Comparison of ENCODE assay signal across 12 cellular contexts in genomic region chr3:46954178-46954577, GRCh38. TPM values are rescaled to one million over a fixed set of nuclear protein-coding genes. Genes with fewer than 3 reads are reported as not detected.
A peak's percentile ranks its signal among the peaks of the same experiment; 100 is the strongest.
DNase-seq lines count a peak whose midpoint lies in the region; ATAC-seq and TF ChIP-seq lines count a peak whose summit lies in the region.
"Had no signal": no experiment of that assay in that cellular context is flagged by ENCODE, and none has a peak within 500 bp of the region (broad histone marks: within the 10 kb centered on the region; RNA-seq: fewer than 3 reads in every experiment).

No MANE protein-coding gene starts in this region.

- H3K27ac Mint-ChIP-seq in activated naive CD8-positive, alpha-beta T cell treated with anti-CD3 and anti-CD28 coated beads, Interleukin-2, amount 10 ng/mL, durations not matched to agents 7 days and 5 days, result peak overlapping the region; percentile 67

- H3K4me1 ChIP-seq in DND-41 (ENCODE audit: insufficient read depth, low read length) (peaks cover 88% of the 10 kb centered on the region), neutrophil (ENCODE audit: control insufficient read depth in 1 of 2, insufficient read depth in 1 of 2, low read depth in 1 of 2, low read length in 1 of 2) (peaks cover 90 to 91% of the 10 kb centered on the region in 2 experiments), sigmoid colon (peaks cover 0 to 90% (median 72%) of the 10 kb centered on the region in 4 donors)

- peak overlapping the region in 1 of 2 experiments; percentile 29; a peak in 2 of 4 replicates for H3K4me3 ChIP-seq in DND-41 (ENCODE audit: low read depth in 1 of 2, low read length in 2 of 2)
- H3K4me3 ChIP-seq in HL-60 (replicated peaks; ENCODE audit: insufficient read depth, low read length), result no peak overlapping the region
- H3K4me3 ChIP-seq in neutrophil (ENCODE audit: low read depth in 1 of 2, low read length in 1 of 2), result peak overlapping the region; percentile 28 to 38
- H3K4me3 ChIP-seq in sigmoid colon, result no peak overlapping the region
- H3K4me3 ChIP-seq: SJSA1 had no signal

- H3K36me3 ChIP-seq in DND-41 (ENCODE audit: insufficient read depth, low read length) (peaks cover 12% of the 10 kb centered on the region), neutrophil (no peaks in the 10 kb centered on the region), sigmoid colon (no peaks in the 10 kb centered on the region)

- intact Hi-C loops in sigmoid colon (cut with DNase I), result no loop called here

- H4K20me1 ChIP-seq in DND-41 (ENCODE audit: insufficient read depth, low read length), result peaks cover 55% of the 10 kb centered on the region

- peak overlapping the region; percentile 77 for H3K4me3 Mint-ChIP-seq in activated naive CD8-positive, alpha-beta T cell treated with anti-CD3 and anti-CD28 coated beads, Interleukin-2, amount 10 ng/mL, durations not matched to agents 7 days and 5 days

- H3K27me3 ChIP-seq in DND-41 (ENCODE audit: insufficient read depth, low read length, poor library complexity) (no peaks in the 10 kb centered on the region), HL-60 (ENCODE audit: insufficient read depth, poor library complexity, severe bottlenecking) (no peaks in the 10 kb centered on the region), neutrophil (no peaks in the 10 kb centered on the region), sigmoid colon (no peaks in the 10 kb centered on the region)
- H3K27me3 ChIP-seq: SJSA1 had no signal

- no peak overlapping the region for H2AFZ ChIP-seq in DND-41 (ENCODE audit: low read depth, low read length)

- DNase-seq in DND-41 (peak; percentile 41), HL-60 (ENCODE audit: low read depth in 1 of 2, low spot score in 1 of 2) (no peak), sigmoid colon (no peak)
- no peak for DNase-seq in activated naive CD8-positive, alpha-beta T cell treated with anti-CD3 and anti-CD28 coated beads, Interleukin-2, amount 10 ng/mL, durations not matched to agents 7 days and 5 days
- DNase-seq: activated CD4-positive, alpha-beta T cell treated with anti-CD3 and anti-CD28 coated beads, Interleukin-2, amount 50 U/mL, for 4 hours; EL; NCI-H2171; occipital lobe had no signal

- no peak for TF ChIP-seq EP300 in sigmoid colon (IDR thresholded peaks at IDR 0.05)

- H3K9ac ChIP-seq in DND-41 (ENCODE audit: low read depth, low read length), result peak overlapping the region; percentile 46

- H3K27me3 Mint-ChIP-seq in activated naive CD8-positive, alpha-beta T cell treated with anti-CD3 and anti-CD28 coated beads, Interleukin-2, amount 10 ng/mL, durations not matched to agents 7 days and 5 days, result no peaks in the 10 kb centered on the region

- H3K36me3 Mint-ChIP-seq in activated naive CD8-positive, alpha-beta T cell treated with anti-CD3 and anti-CD28 coated beads, Interleukin-2, amount 10 ng/mL, durations not matched to agents 7 days and 5 days, result peaks cover 2% of the 10 kb centered on the region

- ATAC-seq in DND-41 (ENCODE audit: insufficient read depth, low read depth) (peak; percentile 34), GM21526 (IDR thresholded peaks at IDR 0.05; ENCODE audit: low FRiP score, unreplicated experiment) (no peak), GM18519 (IDR thresholded peaks at IDR 0.05; ENCODE audit: low FRiP score, unreplicated experiment) (no peak)
- ATAC-seq in activated naive CD8-positive, alpha-beta T cell treated with anti-CD3 and anti-CD28 coated beads, Interleukin-2, amount 10 ng/mL, durations not matched to agents 7 days and 5 days (ENCODE audit: low read depth), result peak; percentile 14

- H3K27ac ChIP-seq in DND-41 (ENCODE audit: low read length) (peak overlapping the region; percentile 88), HL-60 (replicated peaks) (peak overlapping the region; percentile 59), neutrophil (peak overlapping the region; percentile 82), sigmoid colon (peak overlapping the region in 1 of 4 donors; percentile 39)
- H3K27ac ChIP-seq: SJSA1 had no signal

- POLR2A ChIA-PET in activated naive CD8-positive, alpha-beta T cell treated with anti-CD3 and anti-CD28 coated beads, Interleukin-2, amount 10 ng/mL, durations not matched to agents 7 days and 5 days (lab: Charles Lee), result interaction anchor here (0.7 to 1.4 kb wide), 4 partner anchors 26 to 55 kb away, joined by 3 to 5 read pairs (median 4); partner anchors contain the start of gene NBEAL2

- H3K9me3 ChIP-seq in DND-41 (ENCODE audit: insufficient read depth, low read length, severe bottlenecking) (no peaks in the 10 kb centered on the region), neutrophil (no peaks in the 10 kb centered on the region), sigmoid colon (no peaks in the 10 kb centered on the region)
- H3K9me3 ChIP-seq: SJSA1 had no signal

- H3K4me1 Mint-ChIP-seq in activated naive CD8-positive, alpha-beta T cell treated with anti-CD3 and anti-CD28 coated beads, Interleukin-2, amount 10 ng/mL, durations not matched to agents 7 days and 5 days, result peaks cover 70% of the 10 kb centered on the region

- peaks cover 97% of the 10 kb centered on the region for H3K79me2 ChIP-seq in DND-41 (ENCODE audit: insufficient read depth, low read length)

- H3K4me2 ChIP-seq in DND-41 (ENCODE audit: insufficient read depth, low read length), result peak overlapping the region; percentile 58

- TF ChIP-seq CTCF in DND-41 (IDR thresholded peaks at IDR 0.05; ENCODE audit: borderline replicate concordance, extremely low read depth, low read length, poor library complexity, severe bottlenecking), result no peak
- TF ChIP-seq CTCF in HL-60 (IDR thresholded peaks at IDR 0.05; ENCODE audit: insufficient read depth, low read length), result no peak
- TF ChIP-seq CTCF in neutrophil (IDR thresholded peaks at IDR 0.05), result no peak
- no peak for TF ChIP-seq CTCF in sigmoid colon (IDR thresholded peaks at IDR 0.05)

- no peak for TF ChIP-seq POLR2A in sigmoid colon (IDR thresholded peaks at IDR 0.05)

- 67 to 68% methylated on average over 3 of the region's 3 CpGs for WGBS in sigmoid colon, 2 donors

- no peaks in the 10 kb centered on the region for H3K9me3 Mint-ChIP-seq in activated naive CD8-positive, alpha-beta T cell treated with anti-CD3 and anti-CD28 coated beads, Interleukin-2, amount 10 ng/mL, durations not matched to agents 7 days and 5 days

RNA-seq across cellular contexts. Expression of gene CCDC12, which starts 22.4 kb away (rescaled TPM):
- total RNA-seq in activated naive CD8-positive, alpha-beta T cell treated with anti-CD3 and anti-CD28 coated beads, Interleukin-2, amount 10 ng/mL, durations not matched to agents 7 days and 5 days, result 10 to 100 TPM; 58.6 to 60.0 TPM
- 10 to 100 TPM; 33.1 to 41.0 (median 36.6) TPM for total RNA-seq in sigmoid colon
- 10 to 100 TPM; 58.9 to 80.9 (median 77.5) TPM for polyA plus RNA-seq in sigmoid colon

RNA-seq across cellular contexts. Expression of gene NBEAL2, which starts 25.3 kb away (rescaled TPM):
- total RNA-seq in activated naive CD8-positive, alpha-beta T cell treated with anti-CD3 and anti-CD28 coated beads, Interleukin-2, amount 10 ng/mL, durations not matched to agents 7 days and 5 days, result 100 to 1,000 TPM; 165 to 178 TPM
- total RNA-seq in sigmoid colon, result 10 to 100 TPM in 3 of 4 donors, 1 to 10 TPM in 1; 9.6 to 36.0 (median 13.5) TPM
- polyA plus RNA-seq in sigmoid colon, result 10 to 100 TPM in 2 of 3 donors, 1 to 10 TPM in 1; 7.8 to 88.0 (median 11.3) TPM

Comparison
In these comparisons a context has a peak if more than half of its experiments do, and no peak if none do; other contexts are left out.
1. ATAC-seq: peak in DND-41 (single experiment) and activated naive CD8-positive, alpha-beta T cell treated with anti-CD3 and anti-CD28 coated beads, Interleukin-2, amount 10 ng/mL, durations not matched to agents 7 days and 5 days (single experiment); none in GM21526 (single experiment) and GM18519 (single experiment).
2. H3K4me3 ChIP-seq: peak in neutrophil (2 of 2); none in HL-60 (single experiment) and sigmoid colon (0 of 4).
3. RNA of gene NBEAL2, which starts 25.3 kb away (total RNA-seq): 165 to 178 TPM in activated naive CD8-positive, alpha-beta T cell treated with anti-CD3 and anti-CD28 coated beads, Interleukin-2, amount 10 ng/mL, durations not matched to agents 7 days and 5 days; 9.6 to 36.0 TPM in sigmoid colon; every median in the first group is over 4 times any median in the second.